In the genomic region with DNA sequence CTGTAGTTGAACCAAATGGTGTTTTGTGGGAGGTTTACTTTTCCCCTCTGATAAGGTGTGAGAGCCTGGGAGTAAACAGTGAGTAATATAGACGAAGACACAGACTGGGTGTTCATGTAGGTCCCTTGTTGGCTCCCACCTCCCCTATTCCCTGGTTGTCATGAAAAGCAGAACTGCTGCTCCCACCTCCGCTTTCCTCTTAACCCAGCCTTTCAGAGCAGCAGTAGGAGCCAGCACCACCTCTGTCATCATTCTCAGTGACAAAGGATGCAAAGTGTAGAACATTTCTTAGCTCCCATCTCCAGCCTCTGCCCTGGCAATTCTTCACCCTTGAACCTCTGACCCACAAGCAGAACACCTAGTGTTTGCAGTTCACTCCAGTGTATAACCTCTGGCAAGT, we compare ENCODE assay signal across 15 cellular contexts. TPM values are rescaled to one million over a fixed set of nuclear protein-coding genes. Genes with fewer than 3 reads are reported as not detected.
DNase-seq lines count a peak whose midpoint lies in the region; ATAC-seq, FAIRE-seq and TF ChIP-seq lines count a peak whose summit lies in the region.
"Had no signal": no experiment of that assay in that cellular context is flagged by ENCODE, and none has a peak within 500 bp of the region (broad histone marks: within the 10 kb centered on the region; RNA-seq: fewer than 3 reads in every experiment).

No MANE protein-coding gene starts in this region.

- peaks cover 3 to 66% (median 51%) of the 10 kb centered on the region in 5 donors for H3K4me1 ChIP-seq in subcutaneous abdominal adipose tissue (ENCODE audit: control insufficient read depth in 5 of 5, insufficient read depth in 5 of 5, low read length in 5 of 5)

- no peaks in the 10 kb centered on the region for H3K27me3 ChIP-seq in dorsolateral prefrontal cortex
- H3K27me3 ChIP-seq in subcutaneous abdominal adipose tissue (ENCODE audit: control insufficient read depth in 5 of 5, insufficient read depth in 4 of 5, low read length in 5 of 5) = no peaks in the 10 kb centered on the region
- H3K27me3 ChIP-seq: MG63 had no signal

- no peak for ATAC-seq in activated naive CD8-positive, alpha-beta T cell treated with anti-CD3 and anti-CD28 coated beads, Interleukin-2, amount 50 U/mL, for 24 hours

- H3K27me3 Mint-ChIP-seq in activated naive CD8-positive, alpha-beta T cell treated with anti-CD3 and anti-CD28 coated beads, Interleukin-2, amount 50 U/mL, for 24 hours = no peaks in the 10 kb centered on the region
- H3K27me3 Mint-ChIP-seq: B cell; CD4-positive, alpha-beta T cell had no signal

- H3K27ac Mint-ChIP-seq in activated naive CD8-positive, alpha-beta T cell treated with anti-CD3 and anti-CD28 coated beads, Interleukin-2, amount 50 U/mL, for 24 hours = no peak overlapping the region
- H3K27ac Mint-ChIP-seq: B cell; CD4-positive, alpha-beta T cell had no signal

- H3K36me3 Mint-ChIP-seq in activated naive CD8-positive, alpha-beta T cell treated with anti-CD3 and anti-CD28 coated beads, Interleukin-2, amount 50 U/mL, for 24 hours (ENCODE audit: low read depth) = peaks cover 40% of the 10 kb centered on the region

- no peak overlapping the region for H3K9ac ChIP-seq in subcutaneous abdominal adipose tissue (ENCODE audit: low read length in 5 of 5)

- TF ChIP-seq POLR2A in GM12891 (IDR thresholded peaks at IDR 0.05; ENCODE audit: low read depth, low read length) = no peak

- no peak for TF ChIP-seq CTCF in dorsolateral prefrontal cortex (IDR thresholded peaks at IDR 0.05 in 54 of 56, conservative IDR thresholded peaks at IDR 0.05 in 2 of 56; ENCODE audit: low read depth in 1 of 56, partially characterized antibody in 56 of 56)

- H3K36me3 ChIP-seq in subcutaneous abdominal adipose tissue (ENCODE audit: control insufficient read depth in 5 of 5, insufficient read depth in 5 of 5, low read length in 5 of 5) = peaks cover 5 to 14% (median 6%) of the 10 kb centered on the region in 5 donors
- H3K36me3 ChIP-seq: MG63 had no signal

- DNase-seq in GM12891 (ENCODE audit: insufficient read length, low spot score) (no peak), NCI-H69 (lab: John Stamatoyannopoulos, UW) (peak; percentile 30), dorsolateral prefrontal cortex (no peak), NCI-H1417 treated with DMSO at 0.1 percent for 48 hours (lab: John Stamatoyannopoulos, UW) (no peak), dermis blood vessel endothelial cell (no peak)
- DNase-seq in activated naive CD8-positive, alpha-beta T cell treated with anti-CD3 and anti-CD28 coated beads, Interleukin-2, amount 50 U/mL, for 24 hours = no peak
- DNase-seq: CD4-positive, alpha-beta T cell; GOT3; Karpas-422; MG63; NCI-H1092 treated with DMSO at 0.1 percent for 48 hours; NCI-H1694; NCI-H510A treated with DMSO at 0.1 percent for 48 hours had no signal

- no peaks in the 10 kb centered on the region for H3K9me3 Mint-ChIP-seq in activated naive CD8-positive, alpha-beta T cell treated with anti-CD3 and anti-CD28 coated beads, Interleukin-2, amount 50 U/mL, for 24 hours
- H3K9me3 Mint-ChIP-seq: CD4-positive, alpha-beta T cell had no signal

- H3K4me3 ChIP-seq in dorsolateral prefrontal cortex (no peak overlapping the region), subcutaneous abdominal adipose tissue (ENCODE audit: low read depth in 1 of 5, low read length in 5 of 5) (no peak overlapping the region)
- H3K4me3 ChIP-seq: MG63 had no signal

- no peaks in the 10 kb centered on the region for H3K9me3 ChIP-seq in subcutaneous abdominal adipose tissue (ENCODE audit: control insufficient read depth in 5 of 5, low read length in 5 of 5)
- H3K9me3 ChIP-seq: MG63 had no signal

- H3K27ac ChIP-seq in dorsolateral prefrontal cortex (peak overlapping the region in 35 of 59 donors; percentile 5 to 91 (median 60)), subcutaneous abdominal adipose tissue (ENCODE audit: low read depth, low read length) (peak overlapping the region; percentile 91)

- intact Hi-C loops in dorsolateral prefrontal cortex (cut with DNase I) = no loop called here

- H3K4me3 Mint-ChIP-seq in activated naive CD8-positive, alpha-beta T cell treated with anti-CD3 and anti-CD28 coated beads, Interleukin-2, amount 50 U/mL, for 24 hours = no peak overlapping the region
- H3K4me3 Mint-ChIP-seq: B cell; CD4-positive, alpha-beta T cell had no signal

- no peak for FAIRE-seq in GM12891 (lab: Jason Lieb, UNC)

- peaks cover 48% of the 10 kb centered on the region for H3K4me1 Mint-ChIP-seq in activated naive CD8-positive, alpha-beta T cell treated with anti-CD3 and anti-CD28 coated beads, Interleukin-2, amount 50 U/mL, for 24 hours

TF ChIP-seq in GM12891, 5 proteins besides CTCF, POLR2A, EP300 and RAD21:
- peak; percentile 42 for TF ChIP-seq SPI1 (IDR thresholded peaks at IDR 0.05; ENCODE audit: low read depth, low read length)
- TF ChIP-seq PAX5 (IDR thresholded peaks at IDR 0.05; ENCODE audit: insufficient read depth, low read length, severe bottlenecking) = no peak
- TF ChIP-seq TAF1 (IDR thresholded peaks at IDR 0.05; ENCODE audit: low read depth, low read length) = no peak
- TF ChIP-seq POU2F2 (IDR thresholded peaks at IDR 0.05; ENCODE audit: low read depth, low read length) = no peak
- no peak for TF ChIP-seq POLR2AphosphoS5 (IDR thresholded peaks at IDR 0.05; ENCODE audit: low read depth, low read length)

RNA-seq across cellular contexts. Expression of a gene that starts 29.2 kb away (rescaled TPM):
- 25.1 TPM for polyA plus RNA-seq in GM12891 (2012; ENCODE audit: low read depth, missing spikeins)
- total RNA-seq in dorsolateral prefrontal cortex = 100 to 1,000 TPM in 118 of 120 experiments, 10 to 100 TPM in 2; 63.5 to 252 (median 193) TPM
- total RNA-seq in dermis blood vessel endothelial cell = 71.6 and 111 TPM in 2 replicates
